Comparison of ENCODE assay signal across 25 cellular contexts in the genomic region with DNA sequence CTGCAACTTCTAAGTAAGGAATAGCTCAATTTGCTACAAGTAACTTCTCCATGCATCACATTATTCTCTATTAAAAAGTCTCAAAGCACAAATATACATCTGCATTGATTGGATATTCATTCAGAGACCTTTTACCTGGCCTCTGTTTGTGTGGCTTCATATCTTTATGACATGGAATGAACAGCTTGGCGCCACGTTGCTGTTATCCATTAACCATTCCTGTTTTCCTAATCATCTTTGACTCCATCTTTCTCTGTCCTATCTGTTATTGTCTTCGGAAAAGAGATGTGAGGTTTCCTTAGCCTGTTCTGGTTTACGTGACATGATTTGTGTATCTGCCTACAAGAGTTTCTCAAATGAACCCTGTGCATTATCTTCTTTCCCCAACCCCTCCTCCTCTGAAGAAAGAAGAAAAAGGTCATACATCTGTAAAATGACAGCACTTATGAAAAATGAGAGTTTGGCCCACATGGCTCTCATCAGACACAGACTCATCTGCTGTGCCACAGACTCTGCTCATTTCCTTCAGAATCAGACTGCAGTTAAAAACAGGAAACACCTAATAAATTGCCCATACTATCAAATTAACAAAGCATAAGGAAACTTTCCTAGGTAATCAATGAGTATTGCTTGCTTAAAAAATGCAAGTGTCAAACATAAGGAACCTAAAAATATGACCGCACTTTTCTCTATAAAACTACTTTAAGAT.
"Had no signal": no experiment of that assay in that cellular context is flagged by ENCODE, and none has a peak within 500 bp of the region (broad histone marks: within the 10 kb centered on the region; RNA-seq: fewer than 3 reads in every experiment).

No MANE protein-coding gene starts in this region.

- H3K9me3 ChIP-seq: ascending aorta, body of pancreas, Peyer's patch, SJSA1 had no signal

- H3K27me3 ChIP-seq: ascending aorta, body of pancreas, Peyer's patch, SJSA1 had no signal

- ATAC-seq: activated CD8-positive, alpha-beta T cell treated with anti-CD3 and anti-CD28 coated beads, Interleukin-2, amount 10 ng/mL, durations not matched to agents 7 days and 5 days; body of pancreas; T-helper 17 cell; WTC11 had no signal

- H3K27ac ChIP-seq: ascending aorta, body of pancreas, KMS-11, Peyer's patch, SJSA1 had no signal

- H3K4me3 ChIP-seq: ascending aorta, body of pancreas, Peyer's patch, SJSA1 had no signal

- H3K4me1 ChIP-seq: ascending aorta, body of pancreas, Peyer's patch, SJSA1 had no signal

- FAIRE-seq: bronchial epithelial cell had no signal

- DNase-seq: activated CD4-positive, alpha-beta T cell treated with anti-CD3 and anti-CD28 coated beads for 48 hours; activated CD4-positive, alpha-beta T cell treated with anti-CD3 and anti-CD28 coated beads, Interleukin-2, amount 50 U/mL, for 4 hours; activated CD4-positive, CD25-positive, alpha-beta regulatory T cell treated with anti-CD3 and anti-CD28 coated beads, Interleukin-2, amount 50 U/mL, for 72 hours; activated CD8-positive, alpha-beta memory T cell treated with anti-CD3 and anti-CD28 coated beads, Interleukin-2, amount 50 U/mL, for 48 hours; activated CD8-positive, alpha-beta T cell treated with anti-CD3 and anti-CD28 coated beads, Interleukin-2, amount 10 ng/mL, durations not matched to agents 7 days and 5 days; activated T-cell treated with anti-CD3 and anti-CD28 coated beads, Interleukin-2, amount 50 U/mL, for 1 hour; amniotic stem cell; body of pancreas; central memory CD4-positive, alpha-beta T cell; NCI-H1092; NCI-H1930; NCI-H2107; NCI-H2171 treated with DMSO at 0.1 percent for 48 hours; NCI-H226; NCI-H526; NCI-H82; SHP77; T-helper 17 cell; T-helper 9 cell had no signal

- H3K36me3 ChIP-seq: ascending aorta, Peyer's patch, SJSA1 had no signal
